ENCODE assay signal across 1 cellular context in genomic region chr16:68328151-68328859, GRCh38.
TF ChIP-seq lines count a peak whose summit lies in the region.

No MANE protein-coding gene starts in this region.

TF ChIP-seq in HepG2, 621 proteins besides CTCF, POLR2A, EP300 and RAD21 (continued from another document):
- TF ChIP-seq PRDM15 (CRISPR knock-in tag; IDR thresholded peaks at IDR 0.05) (no peak), DRAP1 (CRISPR knock-in tag; IDR thresholded peaks at IDR 0.05) (no peak), ZBTB42 (CRISPR knock-in tag; IDR thresholded peaks at IDR 0.05) (no peak), PAWR (CRISPR knock-in tag; IDR thresholded peaks at IDR 0.05; ENCODE audit: borderline replicate concordance) (peak; percentile 48; the same call in 1 of the 2 replicates), CBX2 (IDR thresholded peaks at IDR 0.05; ENCODE audit: low read depth, low read length) (no peak), CBX2 (CRISPR knock-in tag; IDR thresholded peaks at IDR 0.05; ENCODE audit: low read depth) (no peak), TFAP4 (IDR thresholded peaks at IDR 0.05; ENCODE audit: borderline replicate concordance, low read depth) (no peak), ZNF672 (CRISPR knock-in tag; IDR thresholded peaks at IDR 0.05) (no peak), HINFP (CRISPR knock-in tag; IDR thresholded peaks at IDR 0.05; ENCODE audit: low read depth) (peak; percentile 81), KDM6A (CRISPR knock-in tag; IDR thresholded peaks at IDR 0.05; ENCODE audit: low read depth) (no peak; the same call in 1 of the 2 replicates), ZNF44 (CRISPR knock-in tag; IDR thresholded peaks at IDR 0.05) (no peak), ZNF512 (CRISPR knock-in tag; IDR thresholded peaks at IDR 0.05) (no peak), HMGA1 (CRISPR knock-in tag; conservative IDR thresholded peaks at IDR 0.05) (no peak), KLF12 (CRISPR knock-in tag; IDR thresholded peaks at IDR 0.05; ENCODE audit: borderline replicate concordance) (no peak), ZNF280D (CRISPR knock-in tag; IDR thresholded peaks at IDR 0.05) (no peak), CREB1 (IDR thresholded peaks at IDR 0.05) (no peak), CREB1 (CRISPR knock-in tag; IDR thresholded peaks at IDR 0.05) (no peak), ZNF746 (CRISPR knock-in tag; IDR thresholded peaks at IDR 0.05) (no peak), TEF (CRISPR knock-in tag; IDR thresholded peaks at IDR 0.05) (no peak), THAP9 (CRISPR knock-in tag; IDR thresholded peaks at IDR 0.05; ENCODE audit: borderline replicate concordance) (no peak), CREBL2 (CRISPR knock-in tag; IDR thresholded peaks at IDR 0.05; ENCODE audit: borderline replicate concordance) (no peak), ZNF350 (CRISPR knock-in tag; IDR thresholded peaks at IDR 0.05; ENCODE audit: borderline replicate concordance, low read depth) (peak; percentile 69; the same call in 1 of the 2 replicates), SP2 (CRISPR knock-in tag; IDR thresholded peaks at IDR 0.05) (no peak), MBNL3 (CRISPR knock-in tag; conservative IDR thresholded peaks at IDR 0.05) (no peak), NR2F6 (IDR thresholded peaks at IDR 0.05) (peak; percentile 69; the same call in 1 of the 2 replicates), NR2F6 (CRISPR knock-in tag; IDR thresholded peaks at IDR 0.05) (peak; percentile 68; the same call in 1 of the 2 replicates), ZNF660 (CRISPR knock-in tag; IDR thresholded peaks at IDR 0.05; ENCODE audit: borderline replicate concordance, low read depth) (no peak)
